ENCODE assay signal across 31 cellular contexts in genomic region chr10:100858742-100859141, GRCh38.
"Had no signal": no experiment of that assay in that cellular context is flagged by ENCODE, and none has a peak within 500 bp of the region (broad histone marks: within the 10 kb centered on the region; RNA-seq: fewer than 3 reads in every experiment).

No MANE protein-coding gene starts in this region.

- H3K4me2 ChIP-seq: smooth muscle cell had no signal

- H3K36me3 ChIP-seq: esophagus muscularis mucosa, pancreas, prostate gland, stomach, thyroid gland, upper lobe of left lung, WERI-Rb-1 had no signal

- DNase-seq: activated CD4-positive, alpha-beta T cell treated with anti-CD3 and anti-CD28 coated beads for 48 hours; activated CD4-positive, alpha-beta T cell treated with anti-CD3 and anti-CD28 coated beads, Interleukin-2, amount 50 U/mL, for 48 hours; activated CD8-positive, alpha-beta memory T cell treated with anti-CD3 and anti-CD28 coated beads for 24 hours; activated gamma-delta T cell treated with Interleukin-2 at 50 U/mL for 16 hours; activated naive CD4-positive, alpha-beta T cell treated with anti-CD3 and anti-CD28 coated beads, Interleukin-2, amount 50 U/mL, for 16 hours; activated T-cell treated with anti-CD3 and anti-CD28 coated beads, Interleukin-2, amount 50 U/mL, for 1 hour; amniotic stem cell; dermis blood vessel endothelial cell; effector CD4-positive, alpha-beta T cell; glutamatergic neuron; hippocampal formation; left cardiac atrium; midbrain; naive thymus-derived CD4-positive, alpha-beta T cell; pancreas; stimulated activated CD4-positive, alpha-beta T cell treated with anti-CD3 and anti-CD28 coated beads, Interleukin-1b, Interleukin-23, amount 100 ng/mL, for 48 hours; stimulated activated CD4-positive, alpha-beta T cell treated with anti-CD3 and anti-CD28 coated beads, Interleukin-4, amount 100 ng/mL, for 4 hours; stimulated activated CD8-positive, alpha-beta memory T cell treated with anti-CD3 and anti-CD28 coated beads, Interleukin-4, amount 100 ng/mL, for 48 hours; stimulated activated naive B cell treated with anti-CD40 and anti-IgM and Interleukin-4, amounts not matched to agents 10 μg/mL and 1 μg/mL and 100 μg/mL, for 72 hours; stomach; thyroid gland; upper lobe of left lung; WERI-Rb-1 had no signal

- H3K27me3 ChIP-seq: pancreas, thyroid gland, upper lobe of left lung had no signal

- H3K9me3 ChIP-seq: pancreas, prostate gland, thyroid gland had no signal

- ATAC-seq: activated CD4-positive, CD25-positive, alpha-beta regulatory T cell treated with anti-CD3 and anti-CD28 coated beads, Interleukin-2, amount 50 U/mL, for 24 hours; left cardiac atrium; naive thymus-derived CD4-positive, alpha-beta T cell; pancreas; stimulated activated naive B cell treated with anti-CD40 and anti-IgM and Interleukin-4, amounts not matched to agents 10 μg/mL and 1 μg/mL and 100 μg/mL, for 72 hours had no signal

- H3K4me1 ChIP-seq: esophagus muscularis mucosa, pancreas, prostate gland, stomach, thyroid gland, upper lobe of left lung had no signal

- H3K27ac ChIP-seq: esophagus muscularis mucosa, pancreas, prostate gland, stomach, thyroid gland, upper lobe of left lung, WERI-Rb-1 had no signal

- H3K4me3 ChIP-seq: esophagus muscularis mucosa, pancreas, prostate gland, smooth muscle cell, stomach, thyroid gland, upper lobe of left lung had no signal

- FAIRE-seq: astrocyte, colon, frontal cortex, keratinocyte, pancreas had no signal
